ENCODE assay signal across 13 cellular contexts in the genomic region with DNA sequence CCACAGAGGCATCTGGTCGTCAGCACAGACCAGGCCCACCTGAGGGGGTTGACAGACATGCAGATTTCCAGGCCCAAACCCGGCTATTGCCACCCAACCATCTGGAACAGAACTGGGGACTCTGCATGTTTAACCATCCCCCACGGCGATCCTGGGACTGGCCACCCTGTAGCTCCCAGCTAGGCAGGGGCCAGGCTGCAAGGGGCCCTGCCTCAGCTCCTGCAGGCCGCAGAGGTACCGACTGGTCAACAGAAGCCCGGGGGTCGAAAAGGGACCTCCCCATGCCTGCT.
A peak's percentile ranks its signal among the peaks of the same experiment; 100 is the strongest.
DNase-seq lines count a peak whose midpoint lies in the region; ATAC-seq, FAIRE-seq and TF ChIP-seq lines count a peak whose summit lies in the region.
"Had no signal": no experiment of that assay in that cellular context is flagged by ENCODE, and none has a peak within 500 bp of the region (broad histone marks: within the 10 kb centered on the region; RNA-seq: fewer than 3 reads in every experiment).

No MANE protein-coding gene starts in this region.

- POLR2A ChIA-PET in HepG2 (lab: Yijun Ruan, JAX) = no interaction called here
- POLR2A ChIA-PET in CD4-positive, alpha-beta memory T cell (lab: Charles Lee; ENCODE audit: partially characterized antibody) = no interaction called here

- in situ Hi-C loops in HepG2 (cut with HindIII; ENCODE audit: extremely low pct_ligation_motif_present, low pct_unique_long_range_greater_than_20kb) = no loop called here

- H3K9me2 ChIP-seq in GM23338 (ENCODE audit: insufficient read depth) = no peaks in the 10 kb centered on the region

- no peaks in the 10 kb centered on the region for H3K9me3 ChIP-seq in HepG2 (ENCODE audit: low read length)
- no peaks in the 10 kb centered on the region for H3K9me3 ChIP-seq in CD4-positive, alpha-beta memory T cell (ENCODE audit: control insufficient read depth in 1 of 2, low read length in 2 of 2)

- no peaks in the 10 kb centered on the region for H3K27me3 ChIP-seq in GM23338 (ENCODE audit: insufficient read depth)
- H3K27me3 ChIP-seq in HepG2 (ENCODE audit: control insufficient read depth in 1 of 2, insufficient read depth in 2 of 2, low read length in 2 of 2) = peaks cover 4 to 62% of the 10 kb centered on the region in 2 experiments
- no peaks in the 10 kb centered on the region for H3K27me3 ChIP-seq in CD4-positive, alpha-beta memory T cell (ENCODE audit: insufficient read depth, low read length)

- TF ChIP-seq RAD21 in HepG2 (CRISPR knock-in tag; IDR thresholded peaks at IDR 0.05) = no peak

- peaks cover 25% of the 10 kb centered on the region for H3K4me1 Mint-ChIP-seq in GM23338
- no peaks in the 10 kb centered on the region for H3K4me1 Mint-ChIP-seq in CD4-positive, alpha-beta memory T cell
- H3K4me1 Mint-ChIP-seq: activated CD4-positive, alpha-beta memory T cell treated with anti-CD3 and anti-CD28 coated beads, Interleukin-2, amount 10 ng/mL, durations not matched to agents 7 days and 5 days; activated naive CD8-positive, alpha-beta T cell treated with anti-CD3 and anti-CD28 coated beads, Interleukin-2, amount 10 ng/mL, durations not matched to agents 7 days and 5 days had no signal

- FAIRE-seq in HepG2 (lab: Jason Lieb, UNC) = no peak
- FAIRE-seq: endometrium had no signal

- H3K36me3 Mint-ChIP-seq in GM23338 (ENCODE audit: low read depth) = peaks cover 20% of the 10 kb centered on the region
- H3K36me3 Mint-ChIP-seq in CD4-positive, alpha-beta memory T cell = peaks cover 0 to 11% of the 10 kb centered on the region in 2 donors
- H3K36me3 Mint-ChIP-seq: activated naive CD8-positive, alpha-beta T cell treated with anti-CD3 and anti-CD28 coated beads, Interleukin-2, amount 10 ng/mL, durations not matched to agents 7 days and 5 days; CD8-positive, alpha-beta T cell had no signal

- H3K9me3 Mint-ChIP-seq in GM23338 = peaks cover 35% of the 10 kb centered on the region
- peaks cover 3 to 24% (median 17%) of the 10 kb centered on the region in 8 donors for H3K9me3 Mint-ChIP-seq in CD4-positive, alpha-beta memory T cell

- intact Hi-C loops in HepG2 (cut with micrococcal nuclease; ENCODE audit: unreplicated experiment) = no loop called here
- intact Hi-C loops in CD4-positive, alpha-beta memory T cell (cut with micrococcal nuclease) = no loop called here

- H3F3A ChIP-seq in GM23338 (replicated peaks; ENCODE audit: low read depth) = no peaks in the 10 kb centered on the region

- ATAC-seq in GM23338 = peak; percentile 17; the same call in 2 of the 3 replicates
- ATAC-seq in HepG2 = peak; percentile 47
- no peak for ATAC-seq in HG03342 (IDR thresholded peaks at IDR 0.05; ENCODE audit: unreplicated experiment)
- ATAC-seq: CD8-positive, alpha-beta T cell; T-helper 17 cell had no signal

- no peak for TF ChIP-seq POLR2A in HepG2 (IDR thresholded peaks at IDR 0.05; ENCODE audit: insufficient read depth in 1 of 2, low read depth in 2 of 2, low read length in 2 of 2)

- 0% methylated on average over 3 of the region's 8 CpGs for WGBS in HepG2 (ENCODE audit: low lambda C conversion rate)

- TF ChIP-seq CTCF in GM23338 (conservative IDR thresholded peaks at IDR 0.05; ENCODE audit: low read depth in 2 of 2) = no peak
- TF ChIP-seq CTCF in HepG2 (CRISPR knock-in tag; IDR thresholded peaks at IDR 0.05) = no peak

- no TSS peak for BruUV-seq in HepG2 (replicated peaks; lab: Mats Ljungman, UMichigan)

- no peak for DNase-seq in GM23338 (ENCODE audit: low spot score)
- DNase-seq in HepG2 (ENCODE audit: low spot score) = no peak
- peak; percentile 12 for DNase-seq in stimulated activated CD8-positive, alpha-beta memory T cell treated with anti-CD3 and anti-CD28 coated beads, Interleukin-4, amount 100 ng/mL, for 48 hours
- no peak for DNase-seq in NCI-H2171 (lab: John Stamatoyannopoulos, UW)
- no peak for DNase-seq in DMS53 treated with DMSO at 0.1 percent for 48 hours (lab: John Stamatoyannopoulos, UW; ENCODE audit: unreplicated experiment)
- no peak for DNase-seq in CD4-positive, alpha-beta memory T cell
- DNase-seq: activated CD4-positive, alpha-beta memory T cell treated with anti-CD3 and anti-CD28 coated beads, Interleukin-2, amount 10 ng/mL, durations not matched to agents 7 days and 5 days; activated naive CD8-positive, alpha-beta T cell treated with anti-CD3 and anti-CD28 coated beads, Interleukin-2, amount 10 ng/mL, durations not matched to agents 7 days and 5 days; T-helper 17 cell had no signal

- H3K4me1 ChIP-seq in GM23338 (ENCODE audit: insufficient read depth) (peaks cover 6% of the 10 kb centered on the region; the same call in 1 of the 2 replicates), HepG2 (ENCODE audit: insufficient read depth, low read length) (0 out of 2 replicates have a peak, but pooled peaks cover 5% of the 10 kb centered on the region)
- H3K4me1 ChIP-seq in CD4-positive, alpha-beta memory T cell (ENCODE audit: insufficient read depth, low read length) = no peaks in the 10 kb centered on the region

- no peak overlapping the region for H3K4me3 ChIP-seq in GM23338
- no peak overlapping the region for H3K4me3 ChIP-seq in HepG2 (replicated peaks in 1 of 3; ENCODE audit: insufficient read depth in 1 of 3, low read depth in 2 of 3, low read length in 3 of 3)
- no peak overlapping the region for H3K4me3 ChIP-seq in CD4-positive, alpha-beta memory T cell (ENCODE audit: low read length in 2 of 2)

- no peak overlapping the region for H3K4me3 Mint-ChIP-seq in GM23338
- no peak overlapping the region for H3K4me3 Mint-ChIP-seq in CD4-positive, alpha-beta memory T cell
- H3K4me3 Mint-ChIP-seq: activated CD4-positive, alpha-beta memory T cell treated with anti-CD3 and anti-CD28 coated beads, Interleukin-2, amount 10 ng/mL, durations not matched to agents 7 days and 5 days; activated naive CD8-positive, alpha-beta T cell treated with anti-CD3 and anti-CD28 coated beads, Interleukin-2, amount 10 ng/mL, durations not matched to agents 7 days and 5 days; CD8-positive, alpha-beta T cell; T-helper 17 cell had no signal

- H3K36me3 ChIP-seq in GM23338 (ENCODE audit: insufficient read depth) = peaks cover 3% of the 10 kb centered on the region; the same call in 1 of the 2 replicates
- H3K36me3 ChIP-seq in HepG2 (replicated peaks in 1 of 2; ENCODE audit: control insufficient read depth in 1 of 2, insufficient read depth in 2 of 2, low read length in 2 of 2) = no peaks in the 10 kb centered on the region
- H3K36me3 ChIP-seq in CD4-positive, alpha-beta memory T cell (ENCODE audit: insufficient read depth, low read length) = no peaks in the 10 kb centered on the region

- CTCF ChIA-PET in HepG2 (lab: Yijun Ruan, JAX; ENCODE audit: low intra/inter-chr PET ratio, low total read pairs) = no interaction called here
- CTCF ChIA-PET in CD4-positive, alpha-beta memory T cell (lab: Charles Lee; ENCODE audit: partially characterized antibody) = no interaction called here

- H3K79me2 ChIP-seq in GM23338 (replicated peaks; ENCODE audit: insufficient read depth) = no peaks in the 10 kb centered on the region
- H3K79me2 ChIP-seq in HepG2 (ENCODE audit: insufficient read depth, low read length) = no peaks in the 10 kb centered on the region

- H2AFZ ChIP-seq in GM23338 (no peak overlapping the region; the same call in 1 of the 2 replicates), HepG2 (ENCODE audit: low read length) (no peak overlapping the region)

- no peak for TF ChIP-seq EP300 in HepG2 (IDR thresholded peaks at IDR 0.05; ENCODE audit: low read depth in 2 of 2, low read length in 2 of 2)
- TF ChIP-seq EP300 in HepG2 (CRISPR knock-in tag; IDR thresholded peaks at IDR 0.05; ENCODE audit: borderline replicate concordance) = no peak

- H4K20me1 ChIP-seq in GM23338 (replicated peaks; ENCODE audit: insufficient read depth) (no peaks in the 10 kb centered on the region), HepG2 (ENCODE audit: insufficient read depth, low read length) (no peaks in the 10 kb centered on the region)

- no peak overlapping the region for H3K9ac ChIP-seq in HepG2 (ENCODE audit: insufficient read depth, low read depth, low read length)

- H3K4me2 ChIP-seq in GM23338 (peak overlapping the region; percentile 26; the same call in 1 of the 2 replicates), HepG2 (ENCODE audit: low read depth, low read length) (no peak overlapping the region)

- no peak overlapping the region for H3K27ac Mint-ChIP-seq in GM23338
- no peak overlapping the region for H3K27ac Mint-ChIP-seq in CD4-positive, alpha-beta memory T cell
- H3K27ac Mint-ChIP-seq: activated CD4-positive, alpha-beta memory T cell treated with anti-CD3 and anti-CD28 coated beads, Interleukin-2, amount 10 ng/mL, durations not matched to agents 7 days and 5 days; activated naive CD8-positive, alpha-beta T cell treated with anti-CD3 and anti-CD28 coated beads, Interleukin-2, amount 10 ng/mL, durations not matched to agents 7 days and 5 days; CD8-positive, alpha-beta T cell; T-helper 17 cell had no signal

- no peak overlapping the region for H3K27ac ChIP-seq in GM23338 (ENCODE audit: low read depth)
- H3K27ac ChIP-seq in angular gyrus (ENCODE audit: low read depth, low read length) = peak overlapping the region; percentile 80
- no peak overlapping the region for H3K27ac ChIP-seq in HepG2 (ENCODE audit: extremely low read length, insufficient read depth, low read length)
- no peak overlapping the region for H3K27ac ChIP-seq in CD4-positive, alpha-beta memory T cell (ENCODE audit: low read depth, low read length)

- peaks cover 25% of the 10 kb centered on the region for H3K27me3 Mint-ChIP-seq in GM23338 (ENCODE audit: insufficient read depth, low read depth, poor library complexity)
- peaks cover 5 to 7% of the 10 kb centered on the region in 2 donors for H3K27me3 Mint-ChIP-seq in CD4-positive, alpha-beta memory T cell

TF ChIP-seq in GM23338, 12 proteins besides CTCF, POLR2A, EP300 and RAD21 (continues in another document):
- no peak for TF ChIP-seq EZH2phosphoT487 (IDR thresholded peaks at IDR 0.05; ENCODE audit: unreplicated experiment)

TF ChIP-seq in HepG2, 621 proteins besides CTCF, POLR2A, EP300 and RAD21 (continues in another document):
- no peak for TF ChIP-seq ARNTL (CRISPR knock-in tag; IDR thresholded peaks at IDR 0.05)
- TF ChIP-seq ZIK1 (CRISPR knock-in tag; IDR thresholded peaks at IDR 0.05; ENCODE audit: borderline replicate concordance, low read depth) = no peak
- TF ChIP-seq IKZF4 (CRISPR knock-in tag; IDR thresholded peaks at IDR 0.05; ENCODE audit: borderline replicate concordance, low read depth, not compliant biosample characterization) = no peak
- TF ChIP-seq ZC3H13 (CRISPR knock-in tag; IDR thresholded peaks at IDR 0.05) = no peak
- no peak for TF ChIP-seq HOXD1 (CRISPR knock-in tag; IDR thresholded peaks at IDR 0.05)
- no peak for TF ChIP-seq SYNCRIP (IDR thresholded peaks at IDR 0.05; ENCODE audit: insufficient read depth, low read depth, low read length)
- TF ChIP-seq MIER2 (CRISPR knock-in tag; IDR thresholded peaks at IDR 0.05) = no peak
- no peak for TF ChIP-seq ZFYVE20 (CRISPR knock-in tag; IDR thresholded peaks at IDR 0.05; ENCODE audit: borderline replicate concordance, low read depth)
- TF ChIP-seq ZNF17 (CRISPR knock-in tag; IDR thresholded peaks at IDR 0.05) = no peak
- TF ChIP-seq ATF3 (CRISPR knock-in tag; IDR thresholded peaks at IDR 0.05) = no peak
